Comparison of ENCODE assay signal across 1 cellular context in the genomic region with DNA sequence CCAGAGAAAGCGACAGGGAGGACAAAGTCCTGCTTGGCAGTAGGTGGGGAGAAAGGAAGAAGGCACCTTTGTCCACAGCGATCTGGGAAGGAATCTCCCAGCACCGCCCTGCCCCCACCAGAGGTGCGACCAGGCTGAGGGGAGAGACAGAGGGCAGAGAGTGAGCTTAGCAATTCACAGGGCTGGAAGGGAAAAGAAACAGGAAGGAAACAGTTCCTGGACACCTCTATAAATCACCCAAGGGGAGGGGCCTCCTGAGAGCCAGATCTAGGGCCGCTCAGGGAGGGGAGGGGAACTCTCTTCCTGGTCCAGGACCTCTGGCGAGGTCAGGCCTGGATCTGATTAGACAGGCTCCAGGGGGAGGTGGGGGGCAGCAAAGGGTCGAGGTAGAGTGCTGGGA.
TF ChIP-seq lines count a peak whose summit lies in the region.

No MANE protein-coding gene starts in this region.

TF ChIP-seq in K562, 482 proteins besides CTCF, POLR2A, EP300 and RAD21:
- peak; percentile 63 for TF ChIP-seq GABPA (tag; conservative IDR thresholded peaks at IDR 0.05; ENCODE audit: low read depth)
- TF ChIP-seq, protein P1, sequence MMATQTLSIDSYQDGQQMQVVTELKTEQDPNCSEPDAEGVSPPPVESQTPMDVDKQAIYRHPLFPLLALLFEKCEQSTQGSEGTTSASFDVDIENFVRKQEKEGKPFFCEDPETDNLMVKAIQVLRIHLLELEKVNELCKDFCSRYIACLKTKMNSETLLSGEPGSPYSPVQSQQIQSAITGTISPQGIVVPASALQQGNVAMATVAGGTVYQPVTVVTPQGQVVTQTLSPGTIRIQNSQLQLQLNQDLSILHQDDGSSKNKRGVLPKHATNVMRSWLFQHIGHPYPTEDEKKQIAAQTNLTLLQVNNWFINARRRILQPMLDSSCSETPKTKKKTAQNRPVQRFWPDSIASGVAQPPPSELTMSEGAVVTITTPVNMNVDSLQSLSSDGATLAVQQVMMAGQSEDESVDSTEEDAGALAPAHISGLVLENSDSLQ (IDR thresholded peaks at IDR 0.05): peak; percentile 95
- 0 out of 2 replicates have a peak, but pooled peaks have one; percentile 11 for TF ChIP-seq SPI1 (IDR thresholded peaks at IDR 0.05; ENCODE audit: borderline replicate concordance, low read depth, low read length)
- TF ChIP-seq ZNF175 (CRISPR knock-in tag; IDR thresholded peaks at IDR 0.05; ENCODE audit: low read depth): 0 out of 2 replicates have a peak, but pooled peaks have one; percentile 37
- TF ChIP-seq ZNF311 (CRISPR knock-in tag; IDR thresholded peaks at IDR 0.05): no peak
- peak; percentile 24; the same call in 1 of the 2 replicates for TF ChIP-seq LEF1 (IDR thresholded peaks at IDR 0.05)
- no peak for TF ChIP-seq SREBF2 (CRISPR knock-in tag; IDR thresholded peaks at IDR 0.05)
- peak; percentile 98 for TF ChIP-seq MEIS2 (IDR thresholded peaks at IDR 0.05; ENCODE audit: partially characterized antibody)
- TF ChIP-seq, protein P2, sequence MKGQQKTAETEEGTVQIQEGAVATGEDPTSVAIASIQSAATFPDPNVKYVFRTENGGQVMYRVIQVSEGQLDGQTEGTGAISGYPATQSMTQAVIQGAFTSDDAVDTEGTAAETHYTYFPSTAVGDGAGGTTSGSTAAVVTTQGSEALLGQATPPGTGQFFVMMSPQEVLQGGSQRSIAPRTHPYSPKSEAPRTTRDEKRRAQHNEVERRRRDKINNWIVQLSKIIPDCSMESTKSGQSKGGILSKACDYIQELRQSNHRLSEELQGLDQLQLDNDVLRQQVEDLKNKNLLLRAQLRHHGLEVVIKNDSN (CRISPR knock-in tag; IDR thresholded peaks at IDR 0.05): 0 out of 2 replicates have a peak, but pooled peaks have one; percentile 2
- TF ChIP-seq, protein P3, sequence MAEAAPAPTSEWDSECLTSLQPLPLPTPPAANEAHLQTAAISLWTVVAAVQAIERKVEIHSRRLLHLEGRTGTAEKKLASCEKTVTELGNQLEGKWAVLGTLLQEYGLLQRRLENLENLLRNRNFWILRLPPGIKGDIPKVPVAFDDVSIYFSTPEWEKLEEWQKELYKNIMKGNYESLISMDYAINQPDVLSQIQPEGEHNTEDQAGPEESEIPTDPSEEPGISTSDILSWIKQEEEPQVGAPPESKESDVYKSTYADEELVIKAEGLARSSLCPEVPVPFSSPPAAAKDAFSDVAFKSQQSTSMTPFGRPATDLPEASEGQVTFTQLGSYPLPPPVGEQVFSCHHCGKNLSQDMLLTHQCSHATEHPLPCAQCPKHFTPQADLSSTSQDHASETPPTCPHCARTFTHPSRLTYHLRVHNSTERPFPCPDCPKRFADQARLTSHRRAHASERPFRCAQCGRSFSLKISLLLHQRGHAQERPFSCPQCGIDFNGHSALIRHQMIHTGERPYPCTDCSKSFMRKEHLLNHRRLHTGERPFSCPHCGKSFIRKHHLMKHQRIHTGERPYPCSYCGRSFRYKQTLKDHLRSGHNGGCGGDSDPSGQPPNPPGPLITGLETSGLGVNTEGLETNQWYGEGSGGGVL (CRISPR knock-in tag; IDR thresholded peaks at IDR 0.05): no peak
- no peak for TF ChIP-seq ZNF766 (CRISPR knock-in tag; conservative IDR thresholded peaks at IDR 0.05)
- TF ChIP-seq POLR2AphosphoS5 (IDR thresholded peaks at IDR 0.05; ENCODE audit: control insufficient read depth, insufficient read depth, low read depth, low read length): no peak
- TF ChIP-seq ELF1 (tag; IDR thresholded peaks at IDR 0.05): peak; percentile 58
- TF ChIP-seq, protein P4, sequence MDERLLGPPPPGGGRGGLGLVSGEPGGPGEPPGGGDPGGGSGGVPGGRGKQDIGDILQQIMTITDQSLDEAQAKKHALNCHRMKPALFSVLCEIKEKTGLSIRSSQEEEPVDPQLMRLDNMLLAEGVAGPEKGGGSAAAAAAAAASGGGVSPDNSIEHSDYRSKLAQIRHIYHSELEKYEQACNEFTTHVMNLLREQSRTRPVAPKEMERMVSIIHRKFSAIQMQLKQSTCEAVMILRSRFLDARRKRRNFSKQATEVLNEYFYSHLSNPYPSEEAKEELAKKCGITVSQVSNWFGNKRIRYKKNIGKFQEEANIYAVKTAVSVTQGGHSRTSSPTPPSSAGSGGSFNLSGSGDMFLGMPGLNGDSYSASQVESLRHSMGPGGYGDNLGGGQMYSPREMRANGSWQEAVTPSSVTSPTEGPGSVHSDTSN (CRISPR knock-in tag; IDR thresholded peaks at IDR 0.05; ENCODE audit: low read depth): peak; percentile 42
- TF ChIP-seq, protein P4 (tag; conservative IDR thresholded peaks at IDR 0.05; ENCODE audit: low read depth): peak; percentile 95
- TF ChIP-seq ETV1 (tag; conservative IDR thresholded peaks at IDR 0.05; ENCODE audit: low read depth): peak; percentile 74
